24 cellular contexts compared by ENCODE assay signal in genomic region chr10:91567815-91568214, GRCh38.
"Had no signal": no experiment of that assay in that cellular context is flagged by ENCODE, and none has a peak within 500 bp of the region (broad histone marks: within the 10 kb centered on the region; RNA-seq: fewer than 3 reads in every experiment).

No MANE protein-coding gene starts in this region.

- H3K36me3 ChIP-seq: brain microvascular endothelial cell, esophagus squamous epithelium, left lung, right atrium auricular region, tibial artery had no signal

- H3K4me3 Mint-ChIP-seq: neural crest cell had no signal

- H3K4me1 ChIP-seq: left lung had no signal

- H2AFZ ChIP-seq: hepatocyte had no signal

- H3K9me3 Mint-ChIP-seq: neural crest cell had no signal

- DNase-seq: activated CD4-positive, alpha-beta T cell treated with anti-CD3 and anti-CD28 coated beads, Interleukin-2, amount 50 U/mL, for 1 hour; activated CD4-positive, CD25-positive, alpha-beta regulatory T cell treated with anti-CD3 and anti-CD28 coated beads, Interleukin-2, amount 50 U/mL, for 72 hours; activated CD8-positive, alpha-beta memory T cell treated with anti-CD3 and anti-CD28 coated beads for 24 hours; activated CD8-positive, alpha-beta memory T cell treated with anti-CD3 and anti-CD28 coated beads, Interleukin-2, amount 50 U/mL, for 48 hours; activated effector memory CD4-positive, alpha-beta T cell treated with Interleukin-2 at 50 U/mL for 16 hours; activated naive CD4-positive, alpha-beta T cell treated with anti-CD3 and anti-CD28 coated beads, Interleukin-2, amount 50 U/mL, for 16 hours; activated T-cell treated with anti-CD3 and anti-CD28 coated beads, Interleukin-2, amount 50 U/mL, for 48 hours; aorta; brain microvascular endothelial cell; cortex of kidney; esophagus squamous epithelium; left lung; stimulated activated CD4-positive, alpha-beta T cell treated with anti-CD3 and anti-CD28 coated beads, Interleukin-12 subunit alpha, Interleukin-12 subunit beta, amount 100 ng/mL, for 4 hours; stimulated activated CD4-positive, alpha-beta T cell treated with anti-CD3 and anti-CD28 coated beads, Interleukin-2, amount 100 ng/mL, for 24 hours; stimulated activated naive CD8-positive, alpha-beta T cell treated with anti-CD3 and anti-CD28 coated beads, Interleukin-15, Interleukin-2, amounts not matched to agents 100 U/mL and 50 U/mL, for 24 hours; substantia nigra; T1000; tibial artery had no signal

- H3K9me3 ChIP-seq: esophagus squamous epithelium, left lung, right atrium auricular region, tibial artery had no signal

- H3K27ac ChIP-seq: brain microvascular endothelial cell, esophagus squamous epithelium, hepatocyte, left lung, tibial artery had no signal

- ATAC-seq: left lung; stimulated activated naive CD8-positive, alpha-beta T cell treated with anti-CD3 and anti-CD28 coated beads, Interleukin-15, Interleukin-2, amounts not matched to agents 100 U/mL and 50 U/mL, for 24 hours had no signal

- FAIRE-seq: endometrium, islet of Langerhans, urothelium cell line had no signal

- H3K27me3 ChIP-seq: brain microvascular endothelial cell, esophagus squamous epithelium, hepatocyte, left lung, right atrium auricular region, tibial artery had no signal

- H3K4me2 ChIP-seq: hepatocyte had no signal

- H3K4me3 ChIP-seq: esophagus squamous epithelium, hepatocyte, left lung, right atrium auricular region, tibial artery had no signal
